Comparison of ENCODE assay signal across 13 cellular contexts in the genomic region with DNA sequence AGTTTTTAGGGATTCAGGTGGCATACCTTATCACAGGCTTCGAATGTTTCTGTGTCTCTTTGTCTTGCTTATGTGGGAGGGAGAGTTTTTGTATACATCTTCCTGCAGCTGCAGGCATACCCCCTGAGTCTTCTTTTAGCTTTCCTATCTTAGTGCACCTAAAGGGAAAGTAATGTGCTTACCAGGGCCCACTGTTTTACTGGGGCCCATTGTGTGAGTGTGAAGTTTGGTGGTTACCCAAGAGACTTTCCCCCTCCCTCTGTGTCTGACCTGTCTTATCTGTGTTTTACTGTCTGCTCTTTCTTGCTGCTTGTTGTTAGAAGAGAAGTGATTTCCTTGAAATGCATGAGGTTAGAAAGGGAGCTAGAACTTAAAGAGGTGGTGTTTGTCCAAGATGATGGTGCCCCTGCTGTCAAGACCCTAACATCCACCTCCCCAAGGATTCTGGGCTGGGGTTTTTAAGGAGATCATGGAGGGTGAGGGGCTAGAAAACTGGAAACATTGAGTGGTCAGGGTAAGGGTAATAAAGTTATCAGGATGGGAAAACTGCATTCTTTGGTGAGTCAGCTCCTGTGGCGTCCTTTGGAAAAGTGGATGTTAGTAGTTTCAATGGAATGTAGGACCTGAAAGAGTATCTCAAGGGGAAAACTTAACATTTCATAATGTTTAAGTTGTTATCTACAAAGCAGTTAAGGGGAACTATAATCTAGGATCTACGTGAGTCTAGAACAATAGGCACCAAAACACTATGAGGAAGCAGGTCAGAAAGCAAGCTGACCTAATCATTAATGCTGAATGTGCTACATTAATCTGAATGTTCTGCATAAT.
A peak's percentile ranks its signal among the peaks of the same experiment; 100 is the strongest.
DNase-seq lines count a peak whose midpoint lies in the region; ATAC-seq, FAIRE-seq and TF ChIP-seq lines count a peak whose summit lies in the region.
"Had no signal": no experiment of that assay in that cellular context is flagged by ENCODE, and none has a peak within 500 bp of the region (broad histone marks: within the 10 kb centered on the region; RNA-seq: fewer than 3 reads in every experiment).

No MANE protein-coding gene starts in this region.

- TF ChIP-seq POLR2A in A549 (IDR thresholded peaks at IDR 0.05; ENCODE audit: low read length), result no peak

- no peaks in the 10 kb centered on the region for H3K27me3 ChIP-seq in kidney epithelial cell (ENCODE audit: control insufficient read depth, insufficient read depth, low read length)

- ATAC-seq in A549 (peak; percentile 90), GM19395 (IDR thresholded peaks at IDR 0.05; ENCODE audit: unreplicated experiment) (no peak)

- TF ChIP-seq RAD21 in A549 (conservative IDR thresholded peaks at IDR 0.05 in 1 of 2, IDR thresholded peaks at IDR 0.05 in 1 of 2), result peak in 1 of 2 experiments; percentile 31; a peak in 2 of 5 replicates

- H3K36me3 ChIP-seq in kidney epithelial cell (ENCODE audit: control insufficient read depth, insufficient read depth, low read length), result no peaks in the 10 kb centered on the region

- TF ChIP-seq EP300 in A549 (IDR thresholded peaks at IDR 0.05), result peak; percentile 53 to 77; a peak in 2 of 5 replicates

- no peak overlapping the region for H3K4me3 ChIP-seq in A549
- no peak overlapping the region for H3K4me3 ChIP-seq in astrocyte of the spinal cord (ENCODE audit: low read depth, low read length)
- no peak overlapping the region for H3K4me3 ChIP-seq in kidney epithelial cell (ENCODE audit: low read depth, low read length)

- peaks cover 9% of the 10 kb centered on the region; the same call in 2 of the 3 replicates for H3K9me3 ChIP-seq in A549

- H3K4me2 ChIP-seq in A549, result peak overlapping the region; percentile 69

- CTCF ChIA-PET in A549 (lab: Yijun Ruan, JAX), result interaction anchor here (0.8 to 1.9 kb wide), 3 partner anchors 10 to 66 kb away, joined by 3 to 4 read pairs (median 3); no protein-coding TSS in a partner anchor

- WGBS in A549 (ENCODE audit: missing lambda C conversion rate), result 4% methylated on average over 3 of the region's 3 CpGs

- POLR2A ChIA-PET in A549 (lab: Yijun Ruan, JAX), result no interaction called here

- H3K27ac ChIP-seq in A549, result peak overlapping the region; percentile 88 to 89

- FAIRE-seq in A549 (lab: Jason Lieb, UNC), result peak; percentile 89

- TF ChIP-seq CTCF in A549 (IDR thresholded peaks at IDR 0.05), result no peak
- TF ChIP-seq CTCF in astrocyte of the spinal cord (IDR thresholded peaks at IDR 0.05; ENCODE audit: low read depth, low read length), result no peak
- no peak for TF ChIP-seq CTCF in kidney epithelial cell (IDR thresholded peaks at IDR 0.05; ENCODE audit: insufficient read depth, low read length, poor library complexity, severe bottlenecking)

- DNase-seq in A549 (ENCODE audit: low read depth in 1 of 2, low spot score in 1 of 2) (peak; percentile 9 to 79), HT1080 (ENCODE audit: low read depth) (peak; percentile 94), astrocyte of the spinal cord (ENCODE audit: low read depth, low spot score) (peak; percentile 77), kidney epithelial cell (ENCODE audit: low read depth) (peak; percentile 72), NCI-H524 treated with DMSO at 0.1 percent for 48 hours (lab: John Stamatoyannopoulos, UW) (no peak), DMS 273 treated with DMSO at 0.1 percent for 48 hours (lab: John Stamatoyannopoulos, UW) (no peak)
- DNase-seq in stimulated activated CD4-positive, alpha-beta T cell treated with anti-CD3 and anti-CD28 coated beads, Interleukin-12 subunit alpha, Interleukin-12 subunit beta, amount 100 ng/mL, for 4 hours, result no peak
- DNase-seq: activated CD4-positive, alpha-beta T cell treated with anti-CD3 and anti-CD28 coated beads, Interleukin-2, amount 10 ng/mL, durations not matched to agents 24 days and 14 days; activated naive CD4-positive, alpha-beta T cell; effector CD4-positive, alpha-beta T cell; NCI-H2171; Right ventricle myocardium superior had no signal

- peaks cover 50% of the 10 kb centered on the region for H3K4me1 ChIP-seq in A549

- in situ Hi-C loops in astrocyte of the spinal cord (cut with HindIII; ENCODE audit: low sequenced_read_pairs), result no loop called here

TF ChIP-seq in A549, 52 proteins besides CTCF, POLR2A, EP300 and RAD21 (continues in another document):
- TF ChIP-seq, protein P1, sequence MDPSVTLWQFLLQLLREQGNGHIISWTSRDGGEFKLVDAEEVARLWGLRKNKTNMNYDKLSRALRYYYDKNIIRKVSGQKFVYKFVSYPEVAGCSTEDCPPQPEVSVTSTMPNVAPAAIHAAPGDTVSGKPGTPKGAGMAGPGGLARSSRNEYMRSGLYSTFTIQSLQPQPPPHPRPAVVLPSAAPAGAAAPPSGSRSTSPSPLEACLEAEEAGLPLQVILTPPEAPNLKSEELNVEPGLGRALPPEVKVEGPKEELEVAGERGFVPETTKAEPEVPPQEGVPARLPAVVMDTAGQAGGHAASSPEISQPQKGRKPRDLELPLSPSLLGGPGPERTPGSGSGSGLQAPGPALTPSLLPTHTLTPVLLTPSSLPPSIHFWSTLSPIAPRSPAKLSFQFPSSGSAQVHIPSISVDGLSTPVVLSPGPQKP (IDR thresholded peaks at IDR 0.05; ENCODE audit: low read depth, low read length), result no peak
- no peak for TF ChIP-seq KDM1A (IDR thresholded peaks at IDR 0.05; ENCODE audit: low read depth)
- TF ChIP-seq MAZ (IDR thresholded peaks at IDR 0.05; ENCODE audit: borderline replicate concordance, low read depth, low read length), result no peak
- peak; percentile 33 to 54; a peak in 3 of 5 replicates for TF ChIP-seq JUN (IDR thresholded peaks at IDR 0.05)
- TF ChIP-seq, protein P2, sequence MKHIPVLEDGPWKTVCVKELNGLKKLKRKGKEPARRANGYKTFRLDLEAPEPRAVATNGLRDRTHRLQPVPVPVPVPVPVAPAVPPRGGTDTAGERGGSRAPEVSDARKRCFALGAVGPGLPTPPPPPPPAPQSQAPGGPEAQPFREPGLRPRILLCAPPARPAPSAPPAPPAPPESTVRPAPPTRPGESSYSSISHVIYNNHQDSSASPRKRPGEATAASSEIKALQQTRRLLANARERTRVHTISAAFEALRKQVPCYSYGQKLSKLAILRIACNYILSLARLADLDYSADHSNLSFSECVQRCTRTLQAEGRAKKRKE (CRISPR knock-in tag; IDR thresholded peaks at IDR 0.05; ENCODE audit: low read depth), result no peak
- TF ChIP-seq FOXS1 (CRISPR knock-in tag; IDR thresholded peaks at IDR 0.05), result no peak
- TF ChIP-seq RFX5 (IDR thresholded peaks at IDR 0.05), result no peak
- TF ChIP-seq CEBPB (IDR thresholded peaks at IDR 0.05), result peak in 1 of 2 experiments; percentile 75; a peak in 2 of 4 replicates
- TF ChIP-seq, protein P3, sequence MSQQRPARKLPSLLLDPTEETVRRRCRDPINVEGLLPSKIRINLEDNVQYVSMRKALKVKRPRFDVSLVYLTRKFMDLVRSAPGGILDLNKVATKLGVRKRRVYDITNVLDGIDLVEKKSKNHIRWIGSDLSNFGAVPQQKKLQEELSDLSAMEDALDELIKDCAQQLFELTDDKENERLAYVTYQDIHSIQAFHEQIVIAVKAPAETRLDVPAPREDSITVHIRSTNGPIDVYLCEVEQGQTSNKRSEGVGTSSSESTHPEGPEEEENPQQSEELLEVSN (IDR thresholded peaks at IDR 0.05; ENCODE audit: borderline replicate concordance, low read depth), result peak; percentile 36; the same call in 1 of the 2 replicates
- TF ChIP-seq HEYL (CRISPR knock-in tag; IDR thresholded peaks at IDR 0.05), result no peak
- no peak for TF ChIP-seq HOXB13 (CRISPR knock-in tag; IDR thresholded peaks at IDR 0.05; ENCODE audit: low read depth)
- no peak for TF ChIP-seq EHF (CRISPR knock-in tag; IDR thresholded peaks at IDR 0.05)
- no peak for TF ChIP-seq CHD4 (IDR thresholded peaks at IDR 0.05; ENCODE audit: borderline replicate concordance)
- TF ChIP-seq, protein P4, sequence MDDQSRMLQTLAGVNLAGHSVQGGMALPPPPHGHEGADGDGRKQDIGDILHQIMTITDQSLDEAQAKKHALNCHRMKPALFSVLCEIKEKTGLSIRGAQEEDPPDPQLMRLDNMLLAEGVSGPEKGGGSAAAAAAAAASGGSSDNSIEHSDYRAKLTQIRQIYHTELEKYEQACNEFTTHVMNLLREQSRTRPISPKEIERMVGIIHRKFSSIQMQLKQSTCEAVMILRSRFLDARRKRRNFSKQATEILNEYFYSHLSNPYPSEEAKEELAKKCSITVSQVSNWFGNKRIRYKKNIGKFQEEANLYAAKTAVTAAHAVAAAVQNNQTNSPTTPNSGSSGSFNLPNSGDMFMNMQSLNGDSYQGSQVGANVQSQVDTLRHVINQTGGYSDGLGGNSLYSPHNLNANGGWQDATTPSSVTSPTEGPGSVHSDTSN (IDR thresholded peaks at IDR 0.05), result no peak
- TF ChIP-seq TP53 (CRISPR knock-in tag; IDR thresholded peaks at IDR 0.05), result no peak
- no peak for TF ChIP-seq MYC (IDR thresholded peaks at IDR 0.05; ENCODE audit: borderline replicate concordance, low read length)
- no peak for TF ChIP-seq ZFP36 (IDR thresholded peaks at IDR 0.05; ENCODE audit: borderline replicate concordance, partially characterized antibody)
- TF ChIP-seq PHF8 (IDR thresholded peaks at IDR 0.05; ENCODE audit: borderline replicate concordance, low read depth), result no peak
- TF ChIP-seq TFCP2L1 (CRISPR knock-in tag; IDR thresholded peaks at IDR 0.05), result no peak
- no peak for TF ChIP-seq HOXB5 (CRISPR knock-in tag; IDR thresholded peaks at IDR 0.05)
- TF ChIP-seq ESRRA (IDR thresholded peaks at IDR 0.05; ENCODE audit: borderline replicate concordance, low read length), result no peak
- peak; percentile 67 for TF ChIP-seq FOSL2 (IDR thresholded peaks at IDR 0.05)
- peak; percentile 62 for TF ChIP-seq FOSL2 (CRISPR knock-in tag; IDR thresholded peaks at IDR 0.05)
- no peak for TF ChIP-seq NR3C1 (IDR thresholded peaks at IDR 0.05)
- no peak for TF ChIP-seq NPAS2 (CRISPR knock-in tag; IDR thresholded peaks at IDR 0.05; ENCODE audit: borderline replicate concordance)
- TF ChIP-seq, protein P5, sequence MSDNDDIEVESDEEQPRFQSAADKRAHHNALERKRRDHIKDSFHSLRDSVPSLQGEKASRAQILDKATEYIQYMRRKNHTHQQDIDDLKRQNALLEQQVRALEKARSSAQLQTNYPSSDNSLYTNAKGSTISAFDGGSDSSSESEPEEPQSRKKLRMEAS (IDR thresholded peaks at IDR 0.05), result peak; percentile 32
- TF ChIP-seq CBX8 (IDR thresholded peaks at IDR 0.05), result no peak
- TF ChIP-seq ZNF302 (CRISPR knock-in tag; IDR thresholded peaks at IDR 0.05), result no peak
- peak; percentile 87; the same call in 1 of the 2 replicates for TF ChIP-seq GATA3 (IDR thresholded peaks at IDR 0.05; ENCODE audit: borderline replicate concordance)
- no peak for TF ChIP-seq FOSB (CRISPR knock-in tag; IDR thresholded peaks at IDR 0.05)
- no peak for TF ChIP-seq CBX2 (IDR thresholded peaks at IDR 0.05; ENCODE audit: borderline replicate concordance, low read depth)
- no peak for TF ChIP-seq POLR2AphosphoS2 (conservative IDR thresholded peaks at IDR 0.05; ENCODE audit: low read length)
- no peak for TF ChIP-seq RCOR1 (IDR thresholded peaks at IDR 0.05; ENCODE audit: low read depth, low read length)

Comparison
In these comparisons a context has a peak if more than half of its experiments do, and no peak if none do; other contexts are left out.
1. DNase-seq: peak in A549 (2 of 2), HT1080 (single experiment), astrocyte of the spinal cord (single experiment) and kidney epithelial cell (single experiment); none in NCI-H524 treated with DMSO at 0.1 percent for 48 hours (single experiment), DMS 273 treated with DMSO at 0.1 percent for 48 hours (single experiment) and stimulated activated CD4-positive, alpha-beta T cell treated with anti-CD3 and anti-CD28 coated beads, Interleukin-12 subunit alpha, Interleukin-12 subunit beta, amount 100 ng/mL, for 4 hours (single experiment).